In the genomic region with DNA sequence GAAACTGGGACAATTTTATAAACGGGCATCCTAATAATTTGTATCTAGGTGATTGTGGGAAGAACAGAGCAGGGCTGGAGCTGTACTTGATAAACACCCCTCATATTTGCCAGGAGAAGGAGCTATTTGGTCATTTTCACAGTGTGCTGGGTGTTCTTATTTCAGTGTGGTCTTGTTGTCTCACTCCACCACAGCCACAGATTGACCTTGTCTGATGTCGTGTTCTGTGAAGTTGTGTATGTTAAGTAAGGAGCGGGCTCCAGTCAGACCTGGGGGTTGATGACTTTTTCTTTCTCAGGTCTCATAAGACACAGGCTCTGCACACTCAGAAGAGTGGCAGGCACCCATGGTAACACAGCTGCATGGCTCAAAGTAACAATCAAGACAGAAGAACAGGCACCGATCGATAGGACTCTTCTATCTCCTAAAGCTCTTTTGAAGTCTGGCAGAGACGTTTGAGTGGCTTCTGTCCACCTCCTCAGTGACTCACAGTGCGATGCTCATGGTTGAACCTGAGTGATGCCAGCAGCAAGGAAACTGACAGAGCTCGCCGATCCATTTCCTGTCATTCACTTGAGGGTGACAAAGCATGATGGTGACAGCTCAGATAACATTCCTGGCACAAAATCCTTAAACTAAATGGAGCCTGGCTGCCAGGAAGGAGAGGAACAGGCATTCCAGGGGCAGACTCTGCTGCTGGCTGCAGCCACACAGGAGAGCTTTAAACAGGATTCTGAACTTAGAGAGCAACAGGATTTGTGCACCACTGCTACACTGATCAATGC, we compare ENCODE assay signal across 15 cellular contexts. TPM values are rescaled to one million over a fixed set of nuclear protein-coding genes. Genes with fewer than 3 reads are reported as not detected.
A peak's percentile ranks its signal among the peaks of the same experiment; 100 is the strongest.
DNase-seq lines count a peak whose midpoint lies in the region; ATAC-seq, FAIRE-seq and TF ChIP-seq lines count a peak whose summit lies in the region.
"Had no signal": no experiment of that assay in that cellular context is flagged by ENCODE, and none has a peak within 500 bp of the region (broad histone marks: within the 10 kb centered on the region; RNA-seq: fewer than 3 reads in every experiment).

No MANE protein-coding gene starts in this region.

- no peaks in the 10 kb centered on the region for H3K36me3 Mint-ChIP-seq in activated CD4-positive, alpha-beta T cell treated with anti-CD3 and anti-CD28 coated beads for 36 hours (ENCODE audit: low read depth)
- H3K36me3 Mint-ChIP-seq in activated CD4-positive, alpha-beta T cell treated with anti-CD3 and anti-CD28 coated beads, Interleukin-2, amount 10 ng/mL, durations not matched to agents 7 days and 5 days (ENCODE audit: low read depth): no peaks in the 10 kb centered on the region
- H3K36me3 Mint-ChIP-seq: naive thymus-derived CD4-positive, alpha-beta T cell had no signal

- no peaks in the 10 kb centered on the region for H3K9me3 Mint-ChIP-seq in activated CD4-positive, alpha-beta T cell treated with anti-CD3 and anti-CD28 coated beads for 36 hours (ENCODE audit: low read depth)
- no peaks in the 10 kb centered on the region for H3K9me3 Mint-ChIP-seq in activated CD4-positive, alpha-beta T cell treated with anti-CD3 and anti-CD28 coated beads, Interleukin-2, amount 10 ng/mL, durations not matched to agents 7 days and 5 days
- H3K9me3 Mint-ChIP-seq: naive thymus-derived CD4-positive, alpha-beta T cell; T-helper 2 cell treated with Interferon-gamma antibody and Interleukin-4, amounts not matched to agents 5 μg/mL and 100 μg/mL, for 36 hours had no signal

- no peaks in the 10 kb centered on the region for H3K9me3 ChIP-seq in pancreas
- no peaks in the 10 kb centered on the region for H3K9me3 ChIP-seq in ascending aorta
- H3K9me3 ChIP-seq: sigmoid colon had no signal

- intact Hi-C loops in activated CD4-positive, alpha-beta T cell treated with anti-CD3 and anti-CD28 coated beads for 36 hours (cut with DNase I, micrococcal nuclease): no loop called here
- intact Hi-C loops in pancreas (cut with DNase I): loop anchor here in 1 of 3 donors (10.0 kb wide), 1 partner anchor 189 kb away; no protein-coding TSS in a partner anchor
- intact Hi-C loops in ascending aorta (cut with DNase I): no loop called here

- H3K27ac ChIP-seq in pancreas: no peak overlapping the region
- H3K27ac ChIP-seq in ascending aorta: no peak overlapping the region
- H3K27ac ChIP-seq: KMS-11, sigmoid colon had no signal

- H3K27me3 ChIP-seq in pancreas (no peaks in the 10 kb centered on the region), ascending aorta (no peaks in the 10 kb centered on the region)
- H3K27me3 ChIP-seq: sigmoid colon had no signal

- peak; percentile 52 for ATAC-seq in activated CD4-positive, alpha-beta T cell treated with anti-CD3 and anti-CD28 coated beads for 36 hours
- ATAC-seq in esophagus mucosa (peak; percentile 41), pancreas (peak in 3 of 4 donors; percentile 21 to 62 (median 34)), GM18867 (IDR thresholded peaks at IDR 0.05; ENCODE audit: unreplicated experiment) (no peak), GM19455 (IDR thresholded peaks at IDR 0.05; ENCODE audit: unreplicated experiment) (no peak)
- ATAC-seq: naive thymus-derived CD4-positive, alpha-beta T cell had no signal

- no peak overlapping the region for H3K4me3 Mint-ChIP-seq in activated CD4-positive, alpha-beta T cell treated with anti-CD3 and anti-CD28 coated beads for 36 hours
- no peak overlapping the region for H3K4me3 Mint-ChIP-seq in activated CD4-positive, alpha-beta T cell treated with anti-CD3 and anti-CD28 coated beads, Interleukin-2, amount 10 ng/mL, durations not matched to agents 7 days and 5 days
- H3K4me3 Mint-ChIP-seq: T-helper 2 cell treated with Interferon-gamma antibody and Interleukin-4, amounts not matched to agents 5 μg/mL and 100 μg/mL, for 36 hours had no signal

- H3K36me3 ChIP-seq in pancreas: no peaks in the 10 kb centered on the region
- H3K36me3 ChIP-seq in ascending aorta: no peaks in the 10 kb centered on the region
- H3K36me3 ChIP-seq: sigmoid colon had no signal

- H3K4me1 Mint-ChIP-seq in activated CD4-positive, alpha-beta T cell treated with anti-CD3 and anti-CD28 coated beads for 36 hours: peaks cover 24% of the 10 kb centered on the region
- H3K4me1 Mint-ChIP-seq in activated CD4-positive, alpha-beta T cell treated with anti-CD3 and anti-CD28 coated beads, Interleukin-2, amount 10 ng/mL, durations not matched to agents 7 days and 5 days: peaks cover 35% of the 10 kb centered on the region

- no peak overlapping the region for H3K27ac Mint-ChIP-seq in activated CD4-positive, alpha-beta T cell treated with anti-CD3 and anti-CD28 coated beads for 36 hours
- H3K27ac Mint-ChIP-seq in activated CD4-positive, alpha-beta T cell treated with anti-CD3 and anti-CD28 coated beads, Interleukin-2, amount 10 ng/mL, durations not matched to agents 7 days and 5 days: no peak overlapping the region
- H3K27ac Mint-ChIP-seq: naive thymus-derived CD4-positive, alpha-beta T cell; T-helper 2 cell treated with Interferon-gamma antibody and Interleukin-4, amounts not matched to agents 5 μg/mL and 100 μg/mL, for 36 hours had no signal

- POLR2A ChIA-PET in activated CD4-positive, alpha-beta T cell treated with anti-CD3 and anti-CD28 coated beads for 36 hours (lab: Charles Lee): no interaction called here
- POLR2A ChIA-PET in activated CD4-positive, alpha-beta T cell treated with anti-CD3 and anti-CD28 coated beads, Interleukin-2, amount 10 ng/mL, durations not matched to agents 7 days and 5 days (lab: Charles Lee): no interaction called here

- CTCF ChIA-PET in activated CD4-positive, alpha-beta T cell treated with anti-CD3 and anti-CD28 coated beads for 36 hours (lab: Charles Lee): interaction anchor here (0.6 to 2.8 kb wide), 12 partner anchors 10 to 646 kb away, joined by 3 to 20 read pairs (median 4); a partner anchor contains a TSS
- CTCF ChIA-PET in activated CD4-positive, alpha-beta T cell treated with anti-CD3 and anti-CD28 coated beads, Interleukin-2, amount 10 ng/mL, durations not matched to agents 7 days and 5 days (lab: Charles Lee): interaction anchor here (0.6 to 1.5 kb wide), 7 partner anchors 24 to 864 kb away, joined by 3 to 4 read pairs (median 4); a partner anchor contains a TSS

- TF ChIP-seq CTCF in pancreas (IDR thresholded peaks at IDR 0.05) (no peak), ascending aorta (IDR thresholded peaks at IDR 0.05) (no peak)

- FAIRE-seq in pancreas (lab: Jason Lieb, UNC): no peak

- no peaks in the 10 kb centered on the region for H3K27me3 Mint-ChIP-seq in activated CD4-positive, alpha-beta T cell treated with anti-CD3 and anti-CD28 coated beads for 36 hours
- no peaks in the 10 kb centered on the region for H3K27me3 Mint-ChIP-seq in activated CD4-positive, alpha-beta T cell treated with anti-CD3 and anti-CD28 coated beads, Interleukin-2, amount 10 ng/mL, durations not matched to agents 7 days and 5 days
- H3K27me3 Mint-ChIP-seq: naive thymus-derived CD4-positive, alpha-beta T cell had no signal

- DNase-seq in activated CD4-positive, alpha-beta T cell treated with anti-CD3 and anti-CD28 coated beads for 36 hours: peak; percentile 40
- no peak for DNase-seq in activated CD4-positive, alpha-beta T cell treated with anti-CD3 and anti-CD28 coated beads, Interleukin-2, amount 10 ng/mL, durations not matched to agents 7 days and 5 days
- peak; percentile 67 for DNase-seq in NCI-H2029 (lab: John Stamatoyannopoulos, UW)
- DNase-seq in pancreas: peak in 1 of 6 donors; percentile 35
- DNase-seq in ascending aorta (ENCODE audit: low spot score in 2 of 2): no peak
- DNase-seq: DMS153; naive thymus-derived CD4-positive, alpha-beta T cell; NCI-H2107; sigmoid colon; trophoblast cell had no signal

- H3K4me1 ChIP-seq in pancreas: no peaks in the 10 kb centered on the region
- peaks cover 0 to 14% of the 10 kb centered on the region in 2 donors for H3K4me1 ChIP-seq in ascending aorta

- no peak overlapping the region for H3K4me3 ChIP-seq in pancreas
- H3K4me3 ChIP-seq in ascending aorta: no peak overlapping the region
- H3K4me3 ChIP-seq: sigmoid colon had no signal

- 33 to 34% methylated on average over 9 of the region's 9 CpGs for WGBS in pancreas, 2 donors

RNA-seq across cellular contexts. Expression of a gene that starts 20.8 kb away (rescaled TPM):
- total RNA-seq in activated CD4-positive, alpha-beta T cell treated with anti-CD3 and anti-CD28 coated beads for 36 hours: 10 to 100 TPM; 13.0 to 17.8 TPM
- 10 to 100 TPM; 12.6 to 14.4 TPM for total RNA-seq in activated CD4-positive, alpha-beta T cell treated with anti-CD3 and anti-CD28 coated beads, Interleukin-2, amount 10 ng/mL, durations not matched to agents 7 days and 5 days
- total RNA-seq in esophagus mucosa (12.2 TPM), pancreas (1 to 10 TPM; 4.1 to 8.5 (median 6.8) TPM), ascending aorta (5.5 TPM)
- 1 to 10 TPM; 4.1 to 8.8 TPM for polyA plus RNA-seq in pancreas

RNA-seq across cellular contexts. Expression of a gene that starts 21.1 kb away (rescaled TPM):
- 10 to 100 TPM; 27.7 to 34.6 TPM for total RNA-seq in activated CD4-positive, alpha-beta T cell treated with anti-CD3 and anti-CD28 coated beads for 36 hours
- total RNA-seq in activated CD4-positive, alpha-beta T cell treated with anti-CD3 and anti-CD28 coated beads, Interleukin-2, amount 10 ng/mL, durations not matched to agents 7 days and 5 days: 10 to 100 TPM; 64.0 to 70.4 TPM
- total RNA-seq in esophagus mucosa (11.0 TPM), pancreas (1 to 10 TPM; 3.7 to 6.7 (median 4.5) TPM), ascending aorta (6.9 TPM)
- 1 to 10 TPM; 2.8 to 3.2 TPM for polyA plus RNA-seq in pancreas

Comparison
In these comparisons a context has a peak if more than half of its experiments do, and no peak if none do; other contexts are left out.
1. DNase-seq: peak in activated CD4-positive, alpha-beta T cell treated with anti-CD3 and anti-CD28 coated beads for 36 hours (single experiment) and NCI-H2029 (single experiment); none in activated CD4-positive, alpha-beta T cell treated with anti-CD3 and anti-CD28 coated beads, Interleukin-2, amount 10 ng/mL, durations not matched to agents 7 days and 5 days (single experiment) and ascending aorta (0 of 2).
2. ATAC-seq: peak in activated CD4-positive, alpha-beta T cell treated with anti-CD3 and anti-CD28 coated beads for 36 hours (single experiment), esophagus mucosa (single experiment) and pancreas (3 of 4); none in GM18867 (single experiment) and GM19455 (single experiment).